Comparison of ENCODE assay signal across 9 cellular contexts in the genomic region with DNA sequence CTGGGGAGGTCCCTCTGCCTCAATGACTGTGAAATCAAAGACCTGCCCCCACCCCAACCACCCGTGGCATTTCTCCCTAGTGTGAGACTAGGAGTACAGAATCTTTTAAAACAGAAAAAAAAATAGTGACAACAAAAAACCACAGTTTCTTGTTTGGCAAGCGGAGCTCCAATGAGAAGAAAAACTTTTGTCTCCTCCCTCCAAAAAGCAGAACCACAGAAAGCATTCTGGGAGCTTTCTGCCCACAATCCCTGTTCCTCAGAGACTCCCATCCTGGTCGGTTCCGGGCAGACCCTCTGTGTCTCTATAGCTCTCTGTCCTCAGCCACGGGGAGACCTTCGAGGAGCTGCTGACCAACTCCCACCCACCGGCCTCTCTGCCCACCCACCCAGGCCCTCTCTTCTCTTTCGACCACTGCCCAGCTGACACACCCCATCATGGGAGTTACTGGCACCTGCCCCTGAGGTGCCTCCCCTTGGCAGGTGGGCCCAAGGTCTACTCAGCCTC. TPM values are rescaled to one million over a fixed set of nuclear protein-coding genes. Genes with fewer than 3 reads are reported as not detected.
DNase-seq lines count a peak whose midpoint lies in the region; ATAC-seq and TF ChIP-seq lines count a peak whose summit lies in the region.
"Had no signal": no experiment of that assay in that cellular context is flagged by ENCODE, and none has a peak within 500 bp of the region (broad histone marks: within the 10 kb centered on the region; RNA-seq: fewer than 3 reads in every experiment).

No MANE protein-coding gene starts in this region.

- no peaks in the 10 kb centered on the region for H3K79me2 ChIP-seq in PC-9 (ENCODE audit: low read depth)

- peak; percentile 33 for TF ChIP-seq POLR2A in GM18505 (IDR thresholded peaks at IDR 0.05; ENCODE audit: borderline replicate concordance, extremely low read depth, insufficient read depth, insufficient read length)

- BruUV-seq in A673 (replicated peaks; lab: Mats Ljungman, UMichigan) (no TSS peak), PC-9 (replicated peaks; lab: Mats Ljungman, UMichigan) (no TSS peak)

- no peaks in the 10 kb centered on the region for H4K20me1 ChIP-seq in PC-9 (ENCODE audit: insufficient read depth)

- no peaks in the 10 kb centered on the region for H3K9me3 Mint-ChIP-seq in activated CD8-positive, alpha-beta T cell treated with anti-CD3 and anti-CD28 coated beads for 36 hours
- H3K9me3 Mint-ChIP-seq in memory B cell = no peaks in the 10 kb centered on the region

- peaks cover 77% of the 10 kb centered on the region for H3K4me1 Mint-ChIP-seq in activated CD8-positive, alpha-beta T cell treated with anti-CD3 and anti-CD28 coated beads for 36 hours (ENCODE audit: low read depth)
- H3K4me1 Mint-ChIP-seq in memory B cell = peaks cover 62% of the 10 kb centered on the region

- H3K36me3 Mint-ChIP-seq in activated CD8-positive, alpha-beta T cell treated with anti-CD3 and anti-CD28 coated beads for 36 hours (ENCODE audit: low read depth) = peaks cover 62% of the 10 kb centered on the region
- H3K36me3 Mint-ChIP-seq in memory B cell = peaks cover 10% of the 10 kb centered on the region

- no peak overlapping the region for H2AFZ ChIP-seq in PC-9

- H3K27me3 Mint-ChIP-seq in activated CD8-positive, alpha-beta T cell treated with anti-CD3 and anti-CD28 coated beads for 36 hours = no peaks in the 10 kb centered on the region
- no peaks in the 10 kb centered on the region for H3K27me3 Mint-ChIP-seq in memory B cell

- H3K27ac ChIP-seq in A673 (ENCODE audit: low read depth, low read length, poor library complexity, severe bottlenecking) (peak overlapping the region; percentile 96), PC-9 (no peak overlapping the region)
- H3K27ac ChIP-seq: right lobe of liver had no signal

- no peak overlapping the region for H3K4me2 ChIP-seq in PC-9

- CTCF ChIA-PET in A673 (lab: Charles Lee) = no interaction called here
- CTCF ChIA-PET in activated CD8-positive, alpha-beta T cell treated with anti-CD3 and anti-CD28 coated beads for 36 hours (lab: Charles Lee) = interaction anchor here (0.7 to 1.2 kb wide), 2 partner anchors 81 to 202 kb away, joined by 3 to 4 read pairs; no protein-coding TSS in a partner anchor
- CTCF ChIA-PET in PC-9 (lab: Charles Lee) = interaction anchor here (0.6 kb wide), 1 partner anchor 26 kb away, joined by 3 read pairs; no protein-coding TSS in a partner anchor

- H3K4me3 Mint-ChIP-seq in activated CD8-positive, alpha-beta T cell treated with anti-CD3 and anti-CD28 coated beads for 36 hours = peak overlapping the region; percentile 96
- peak overlapping the region; percentile 95 for H3K4me3 Mint-ChIP-seq in memory B cell

- peak overlapping the region; percentile 95 for H3K4me3 ChIP-seq in A673 (ENCODE audit: low read depth, low read length, poor library complexity, severe bottlenecking)
- no peak overlapping the region for H3K4me3 ChIP-seq in PC-9
- H3K4me3 ChIP-seq: right lobe of liver had no signal

- no peak for DNase-seq in A673 (ENCODE audit: low spot score)
- DNase-seq in activated CD8-positive, alpha-beta T cell treated with anti-CD3 and anti-CD28 coated beads for 36 hours = peak; percentile 66
- no peak for DNase-seq in memory B cell (ENCODE audit: low spot score in 2 of 2)
- no peak for DNase-seq in cerebellar cortex (ENCODE audit: low spot score)
- no peak for DNase-seq in PC-9
- DNase-seq in occipital lobe (lab: John Stamatoyannopoulos, UW) = no peak
- DNase-seq: right lobe of liver had no signal

- intact Hi-C loops in A673 (cut with micrococcal nuclease; ENCODE audit: unreplicated experiment) (loop anchor here (10.0 kb wide), 1 partner anchor 168 kb away; no protein-coding TSS in a partner anchor), PC-9 (cut with micrococcal nuclease; ENCODE audit: unreplicated experiment) (no loop called here)
- intact Hi-C loops in activated CD8-positive, alpha-beta T cell treated with anti-CD3 and anti-CD28 coated beads for 36 hours (cut with micrococcal nuclease) = loop anchor here (2.0 to 5.0 kb wide), 3 partner anchors 41 to 106 kb away; no protein-coding TSS in a partner anchor

- H3F3A ChIP-seq in PC-9 (ENCODE audit: insufficient read depth, low read depth) = peaks cover 17% of the 10 kb centered on the region; the same call in 1 of the 2 replicates

- ATAC-seq in GM18505 (IDR thresholded peaks at IDR 0.05; ENCODE audit: unreplicated experiment) (no peak), memory B cell (ENCODE audit: low read depth) (no peak), HG02852 (IDR thresholded peaks at IDR 0.05; ENCODE audit: unreplicated experiment) (no peak)
- ATAC-seq in activated CD8-positive, alpha-beta T cell treated with anti-CD3 and anti-CD28 coated beads for 36 hours = no peak

- H3K9me3 ChIP-seq in A673 (ENCODE audit: low read depth, low read length, poor library complexity, severe bottlenecking) = no peaks in the 10 kb centered on the region
- H3K9me3 ChIP-seq in PC-9 (ENCODE audit: insufficient read depth, low read depth) = no peaks in the 10 kb centered on the region
- H3K9me3 ChIP-seq: right lobe of liver had no signal

- no peaks in the 10 kb centered on the region for H3K9me2 ChIP-seq in PC-9 (ENCODE audit: insufficient read depth)

- H3K4me1 ChIP-seq in A673 (ENCODE audit: insufficient read depth, low read length, poor library complexity, severe bottlenecking) = peaks cover 55% of the 10 kb centered on the region
- H3K4me1 ChIP-seq in PC-9 (replicated peaks; ENCODE audit: insufficient read depth) = peaks cover 25% of the 10 kb centered on the region
- H3K4me1 ChIP-seq: right lobe of liver had no signal

- H3K36me3 ChIP-seq in A673 (ENCODE audit: insufficient read depth, low read length, poor library complexity, severe bottlenecking) = peaks cover 64% of the 10 kb centered on the region
- H3K36me3 ChIP-seq in PC-9 (ENCODE audit: low read depth) = no peaks in the 10 kb centered on the region
- H3K36me3 ChIP-seq: right lobe of liver had no signal

- POLR2A ChIA-PET in A673 (lab: Charles Lee; ENCODE audit: low non-redundant PET) (no interaction called here), PC-9 (lab: Charles Lee; ENCODE audit: unreplicated experiment) (no interaction called here)
- POLR2A ChIA-PET in activated CD8-positive, alpha-beta T cell treated with anti-CD3 and anti-CD28 coated beads for 36 hours (lab: Charles Lee) = interaction anchor here (0.7 to 1.5 kb wide), 6 partner anchors 9 to 105 kb away, joined by 3 to 5 read pairs (median 4); no protein-coding TSS in a partner anchor

- H3K27me3 ChIP-seq in A673 (replicated peaks; ENCODE audit: insufficient read depth, low read depth, low read length, poor library complexity) (no peaks in the 10 kb centered on the region), PC-9 (ENCODE audit: insufficient read depth, low read depth) (no peaks in the 10 kb centered on the region)
- H3K27me3 ChIP-seq: right lobe of liver had no signal

- peak overlapping the region; percentile 98 for H3K27ac Mint-ChIP-seq in activated CD8-positive, alpha-beta T cell treated with anti-CD3 and anti-CD28 coated beads for 36 hours
- peak overlapping the region; percentile 93 for H3K27ac Mint-ChIP-seq in memory B cell

- no peak for TF ChIP-seq CTCF in A673 (conservative IDR thresholded peaks at IDR 0.05; ENCODE audit: low read depth, low read length)
- no peak for TF ChIP-seq CTCF in activated CD8-positive, alpha-beta T cell treated with anti-CD3 and anti-CD28 coated beads for 36 hours (IDR thresholded peaks at IDR 0.05)
- no peak for TF ChIP-seq CTCF in PC-9 (conservative IDR thresholded peaks at IDR 0.05)

RNA-seq across cellular contexts. Expression of a gene that starts 4.9 kb away (rescaled TPM):
- total RNA-seq in A673 (2021) (145 and 174 TPM in 2 replicates), PC-9 (2021) (3.3 and 4.3 TPM in 2 replicates), occipital lobe (21.1 TPM)
- 10 to 100 TPM; 79.7 to 80.5 TPM for total RNA-seq in activated CD8-positive, alpha-beta T cell treated with anti-CD3 and anti-CD28 coated beads for 36 hours
